ENCODE assay signal across 1 cellular context in the genomic region with DNA sequence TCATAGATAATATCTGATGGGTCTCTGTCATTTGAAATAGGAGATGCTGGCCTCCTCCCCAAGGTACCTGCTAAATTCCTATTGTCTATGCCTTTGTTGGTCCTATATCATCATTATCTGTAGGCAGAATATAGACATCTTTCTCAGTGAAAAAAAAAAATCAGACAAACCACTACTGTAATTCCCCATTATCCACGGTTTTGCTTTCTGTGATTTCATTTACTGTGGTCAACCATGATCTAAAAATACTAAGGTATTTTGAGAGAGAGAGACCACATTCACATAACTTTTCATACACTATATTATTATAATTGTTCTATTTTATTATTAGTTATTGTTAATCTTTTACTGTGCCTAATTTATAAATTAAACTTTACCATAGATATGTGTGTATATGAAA.
TF ChIP-seq lines count a peak whose summit lies in the region.

No MANE protein-coding gene starts in this region.

TF ChIP-seq in GM12878, 131 proteins besides CTCF, POLR2A, EP300 and RAD21 (continued from another document):
- TF ChIP-seq, protein P1, sequence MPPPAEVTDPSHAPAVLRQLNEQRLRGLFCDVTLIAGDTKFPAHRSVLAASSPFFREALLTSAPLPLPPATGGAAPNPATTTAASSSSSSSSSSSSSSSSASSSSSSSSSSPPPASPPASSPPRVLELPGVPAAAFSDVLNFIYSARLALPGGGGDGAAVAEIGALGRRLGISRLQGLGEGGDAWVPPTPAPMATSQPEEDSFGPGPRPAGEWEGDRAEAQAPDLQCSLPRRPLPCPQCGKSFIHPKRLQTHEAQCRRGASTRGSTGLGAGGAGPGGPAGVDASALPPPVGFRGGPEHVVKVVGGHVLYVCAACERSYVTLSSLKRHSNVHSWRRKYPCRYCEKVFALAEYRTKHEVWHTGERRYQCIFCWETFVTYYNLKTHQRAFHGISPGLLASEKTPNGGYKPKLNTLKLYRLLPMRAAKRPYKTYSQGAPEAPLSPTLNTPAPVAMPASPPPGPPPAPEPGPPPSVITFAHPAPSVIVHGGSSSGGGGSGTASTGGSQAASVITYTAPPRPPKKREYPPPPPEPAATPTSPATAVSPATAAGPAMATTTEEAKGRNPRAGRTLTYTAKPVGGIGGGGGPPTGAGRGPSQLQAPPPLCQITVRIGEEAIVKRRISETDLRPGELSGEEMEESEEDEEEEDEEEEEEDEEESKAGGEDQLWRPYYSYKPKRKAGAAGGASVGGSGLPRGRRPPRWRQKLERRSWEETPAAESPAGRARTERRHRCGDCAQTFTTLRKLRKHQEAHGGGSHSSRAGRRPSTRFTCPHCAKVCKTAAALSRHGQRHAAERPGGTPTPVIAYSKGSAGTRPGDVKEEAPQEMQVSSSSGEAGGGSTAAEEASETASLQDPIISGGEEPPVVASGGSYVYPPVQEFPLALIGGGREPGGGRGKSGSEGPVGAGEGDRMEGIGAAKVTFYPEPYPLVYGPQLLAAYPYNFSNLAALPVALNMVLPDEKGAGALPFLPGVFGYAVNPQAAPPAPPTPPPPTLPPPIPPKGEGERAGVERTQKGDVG (CRISPR knock-in tag; IDR thresholded peaks at IDR 0.05) = no peak
- TF ChIP-seq ZNF384 (IDR thresholded peaks at IDR 0.05; ENCODE audit: borderline replicate concordance, low read depth, low read length) = no peak; the same call in 1 of the 2 replicates
- TF ChIP-seq WRNIP1 (IDR thresholded peaks at IDR 0.05; ENCODE audit: borderline replicate concordance, low read depth, low read length) = no peak
- TF ChIP-seq, protein P2, sequence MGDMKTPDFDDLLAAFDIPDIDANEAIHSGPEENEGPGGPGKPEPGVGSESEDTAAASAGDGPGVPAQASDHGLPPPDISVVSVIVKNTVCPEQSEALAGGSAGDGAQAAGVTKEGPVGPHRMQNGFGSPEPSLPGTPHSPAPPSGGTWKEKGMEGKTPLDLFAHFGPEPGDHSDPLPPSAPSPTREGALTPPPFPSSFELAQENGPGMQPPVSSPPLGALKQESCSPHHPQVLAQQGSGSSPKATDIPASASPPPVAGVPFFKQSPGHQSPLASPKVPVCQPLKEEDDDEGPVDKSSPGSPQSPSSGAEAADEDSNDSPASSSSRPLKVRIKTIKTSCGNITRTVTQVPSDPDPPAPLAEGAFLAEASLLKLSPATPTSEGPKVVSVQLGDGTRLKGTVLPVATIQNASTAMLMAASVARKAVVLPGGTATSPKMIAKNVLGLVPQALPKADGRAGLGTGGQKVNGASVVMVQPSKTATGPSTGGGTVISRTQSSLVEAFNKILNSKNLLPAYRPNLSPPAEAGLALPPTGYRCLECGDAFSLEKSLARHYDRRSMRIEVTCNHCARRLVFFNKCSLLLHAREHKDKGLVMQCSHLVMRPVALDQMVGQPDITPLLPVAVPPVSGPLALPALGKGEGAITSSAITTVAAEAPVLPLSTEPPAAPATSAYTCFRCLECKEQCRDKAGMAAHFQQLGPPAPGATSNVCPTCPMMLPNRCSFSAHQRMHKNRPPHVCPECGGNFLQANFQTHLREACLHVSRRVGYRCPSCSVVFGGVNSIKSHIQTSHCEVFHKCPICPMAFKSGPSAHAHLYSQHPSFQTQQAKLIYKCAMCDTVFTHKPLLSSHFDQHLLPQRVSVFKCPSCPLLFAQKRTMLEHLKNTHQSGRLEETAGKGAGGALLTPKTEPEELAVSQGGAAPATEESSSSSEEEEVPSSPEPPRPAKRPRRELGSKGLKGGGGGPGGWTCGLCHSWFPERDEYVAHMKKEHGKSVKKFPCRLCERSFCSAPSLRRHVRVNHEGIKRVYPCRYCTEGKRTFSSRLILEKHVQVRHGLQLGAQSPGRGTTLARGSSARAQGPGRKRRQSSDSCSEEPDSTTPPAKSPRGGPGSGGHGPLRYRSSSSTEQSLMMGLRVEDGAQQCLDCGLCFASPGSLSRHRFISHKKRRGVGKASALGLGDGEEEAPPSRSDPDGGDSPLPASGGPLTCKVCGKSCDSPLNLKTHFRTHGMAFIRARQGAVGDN (IDR thresholded peaks at IDR 0.05) = no peak
- no peak for TF ChIP-seq IRF4 (IDR thresholded peaks at IDR 0.05; ENCODE audit: low read depth, low read length)
- no peak for TF ChIP-seq NRF1 (conservative IDR thresholded peaks at IDR 0.05; ENCODE audit: low read depth, low read length)
- no peak for TF ChIP-seq SP1 (IDR thresholded peaks at IDR 0.05; ENCODE audit: low read depth, low read length)
- TF ChIP-seq SUPT20H (IDR thresholded peaks at IDR 0.05; ENCODE audit: borderline replicate concordance, control insufficient read depth, low read depth, low read length) = no peak
- TF ChIP-seq SREBF2 (IDR thresholded peaks at IDR 0.05; ENCODE audit: low read length) = no peak
- no peak for TF ChIP-seq HDAC2 (IDR thresholded peaks at IDR 0.05)
- TF ChIP-seq SIN3A (IDR thresholded peaks at IDR 0.05; ENCODE audit: low read depth, low read length) = no peak
- TF ChIP-seq SMC3 (IDR thresholded peaks at IDR 0.05; ENCODE audit: borderline replicate concordance, low read length) = no peak
- TF ChIP-seq DPF2 (IDR thresholded peaks at IDR 0.05) = no peak
- TF ChIP-seq ELK1 (IDR thresholded peaks at IDR 0.05; ENCODE audit: low read depth, low read length) = no peak
- TF ChIP-seq MEF2A (IDR thresholded peaks at IDR 0.05; ENCODE audit: insufficient read depth, low read depth, low read length) = peak; percentile 79
- TF ChIP-seq CREM (IDR thresholded peaks at IDR 0.05; ENCODE audit: low read depth) = no peak
- no peak for TF ChIP-seq SPI1 (IDR thresholded peaks at IDR 0.05; ENCODE audit: borderline replicate concordance, insufficient read depth, low read depth, low read length)
- peak; percentile 62; the same call in 1 of the 2 replicates for TF ChIP-seq FOXM1 (IDR thresholded peaks at IDR 0.05; ENCODE audit: low read depth, low read length)
- TF ChIP-seq TCF3 (IDR thresholded peaks at IDR 0.05; ENCODE audit: borderline replicate concordance, insufficient read depth, low read depth, low read length) = no peak
- TF ChIP-seq TARDBP (IDR thresholded peaks at IDR 0.05; ENCODE audit: borderline replicate concordance) = no peak
- TF ChIP-seq, protein P3, sequence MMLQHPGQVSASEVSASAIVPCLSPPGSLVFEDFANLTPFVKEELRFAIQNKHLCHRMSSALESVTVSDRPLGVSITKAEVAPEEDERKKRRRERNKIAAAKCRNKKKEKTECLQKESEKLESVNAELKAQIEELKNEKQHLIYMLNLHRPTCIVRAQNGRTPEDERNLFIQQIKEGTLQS (IDR thresholded peaks at IDR 0.05; ENCODE audit: borderline replicate concordance, extremely low read depth, low read depth, low read length) = no peak
- no peak for TF ChIP-seq SUZ12 (IDR thresholded peaks at IDR 0.05; ENCODE audit: unreplicated experiment)
- peak; percentile 93 for TF ChIP-seq RUNX3 (IDR thresholded peaks at IDR 0.05; ENCODE audit: low read length)
- no peak for TF ChIP-seq PKNOX1 (IDR thresholded peaks at IDR 0.05)
- peak; percentile 86 for TF ChIP-seq NFIC (IDR thresholded peaks at IDR 0.05; ENCODE audit: low read depth, low read length)
